ENCODE assay signal across 9 cellular contexts in the genomic region with DNA sequence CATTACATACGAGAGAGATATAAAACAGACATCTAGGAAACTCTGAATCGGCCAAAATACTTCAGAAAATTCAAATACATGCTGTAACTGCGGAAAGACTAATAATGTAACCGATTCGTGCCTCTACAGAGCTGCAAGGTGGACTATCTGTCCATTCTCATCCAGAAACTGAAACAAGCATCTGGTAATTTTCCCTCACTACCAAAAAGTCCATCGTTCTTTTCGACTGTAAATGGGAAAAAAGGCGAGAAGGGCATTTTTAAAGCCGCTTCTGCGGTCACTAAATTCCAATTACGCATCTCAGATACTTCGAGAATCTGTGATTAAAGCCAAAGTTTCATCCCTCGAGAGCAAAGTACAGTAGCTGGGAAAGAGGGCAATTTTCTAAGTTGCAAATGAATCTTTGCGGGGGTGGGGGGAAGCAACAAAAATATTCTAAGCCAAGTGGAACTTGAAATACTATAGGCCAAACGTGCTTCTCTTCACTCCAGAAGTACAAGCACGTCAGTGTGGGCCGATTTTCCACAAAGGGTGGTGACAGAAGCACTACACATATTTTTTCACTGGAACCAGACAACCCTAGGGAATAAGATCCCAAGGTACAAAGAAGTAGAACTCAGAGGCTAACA. TPM values are rescaled to one million over a fixed set of nuclear protein-coding genes. Genes with fewer than 3 reads are reported as not detected.
DNase-seq lines count a peak whose midpoint lies in the region; ATAC-seq, FAIRE-seq and TF ChIP-seq lines count a peak whose summit lies in the region.
"Had no signal": no experiment of that assay in that cellular context is flagged by ENCODE, and none has a peak within 500 bp of the region (broad histone marks: within the 10 kb centered on the region; RNA-seq: fewer than 3 reads in every experiment).

No MANE protein-coding gene starts in this region.

- H3K27ac ChIP-seq in kidney (ENCODE audit: low read depth in 2 of 2, low read length in 2 of 2) (peak overlapping the region; percentile 93 to 96), thoracic aorta (peak overlapping the region; percentile 84 to 94)

- no peak for TF ChIP-seq CTCF in kidney (IDR thresholded peaks at IDR 0.05; ENCODE audit: borderline replicate concordance, extremely low read depth, insufficient read depth)
- no peak for TF ChIP-seq CTCF in thoracic aorta (IDR thresholded peaks at IDR 0.05)

- intact Hi-C loops in kidney (cut with DNase I), result no loop called here

- peaks cover 50% of the 10 kb centered on the region for H3K4me1 Mint-ChIP-seq in activated CD4-positive, alpha-beta T cell treated with anti-CD3 and anti-CD28 coated beads, Interleukin-2, amount 10 ng/mL, durations not matched to agents 7 days and 5 days

- H3K27me3 ChIP-seq in thoracic aorta (replicated peaks; ENCODE audit: insufficient read depth), result no peaks in the 10 kb centered on the region

- H3K9me3 ChIP-seq in kidney (ENCODE audit: control insufficient read depth in 1 of 2, low read length in 2 of 2) (no peaks in the 10 kb centered on the region), thoracic aorta (no peaks in the 10 kb centered on the region)

- H3K27me3 Mint-ChIP-seq in activated CD4-positive, alpha-beta T cell treated with anti-CD3 and anti-CD28 coated beads, Interleukin-2, amount 10 ng/mL, durations not matched to agents 7 days and 5 days, result no peaks in the 10 kb centered on the region

- no peaks in the 10 kb centered on the region for H3K9me3 Mint-ChIP-seq in activated CD4-positive, alpha-beta T cell treated with anti-CD3 and anti-CD28 coated beads, Interleukin-2, amount 10 ng/mL, durations not matched to agents 7 days and 5 days

- peaks cover 12 to 16% of the 10 kb centered on the region in 2 donors for H3K4me1 ChIP-seq in kidney (ENCODE audit: control insufficient read depth in 1 of 2, insufficient read depth in 1 of 2, low read depth in 1 of 2, low read length in 2 of 2)
- H3K4me1 ChIP-seq in thoracic aorta (ENCODE audit: control insufficient read depth in 1 of 2, low read depth in 2 of 2), result peaks cover 16 to 45% of the 10 kb centered on the region in 2 donors

- no peak for DNase-seq in activated CD4-positive, alpha-beta T cell treated with anti-CD3 and anti-CD28 coated beads, Interleukin-2, amount 10 ng/mL, durations not matched to agents 7 days and 5 days
- DNase-seq in activated CD4-positive, alpha-beta T cell treated with anti-CD3 and anti-CD28 coated beads for 1 hour, result no peak
- DNase-seq in activated naive CD4-positive, alpha-beta T cell treated with anti-CD3 and anti-CD28 coated beads, Interleukin-2, amount 50 U/mL, for 16 hours, result peak; percentile 32
- DNase-seq in kidney (no peak), thoracic aorta (ENCODE audit: low spot score) (no peak), DMS 273 (lab: John Stamatoyannopoulos, UW; ENCODE audit: unreplicated experiment) (no peak), SW 1271 (lab: John Stamatoyannopoulos, UW) (no peak)

- POLR2A ChIA-PET in activated CD4-positive, alpha-beta T cell treated with anti-CD3 and anti-CD28 coated beads, Interleukin-2, amount 10 ng/mL, durations not matched to agents 7 days and 5 days (lab: Charles Lee), result interaction anchor here (1.7 kb wide), 1 partner anchor 13 kb away, joined by 7 read pairs; no protein-coding TSS in a partner anchor

- peak overlapping the region; percentile 100 for H3K4me3 Mint-ChIP-seq in activated CD4-positive, alpha-beta T cell treated with anti-CD3 and anti-CD28 coated beads, Interleukin-2, amount 10 ng/mL, durations not matched to agents 7 days and 5 days

- H3K27ac Mint-ChIP-seq in activated CD4-positive, alpha-beta T cell treated with anti-CD3 and anti-CD28 coated beads, Interleukin-2, amount 10 ng/mL, durations not matched to agents 7 days and 5 days, result peak overlapping the region; percentile 100

- H3K4me3 ChIP-seq in kidney (ENCODE audit: low read length in 2 of 2) (peak overlapping the region; percentile 92 to 93), thoracic aorta (peak overlapping the region; percentile 98)

- CTCF ChIA-PET in activated CD4-positive, alpha-beta T cell treated with anti-CD3 and anti-CD28 coated beads, Interleukin-2, amount 10 ng/mL, durations not matched to agents 7 days and 5 days (lab: Charles Lee), result interaction anchor here (1.4 to 2.1 kb wide), 3 partner anchors 10 to 36 kb away, joined by 5 to 18 read pairs (median 18); no protein-coding TSS in a partner anchor

- H3K9ac ChIP-seq in kidney (ENCODE audit: low read length in 2 of 2), result peak overlapping the region; percentile 30 to 72

- H3K36me3 Mint-ChIP-seq in activated CD4-positive, alpha-beta T cell treated with anti-CD3 and anti-CD28 coated beads, Interleukin-2, amount 10 ng/mL, durations not matched to agents 7 days and 5 days (ENCODE audit: low read depth), result peaks cover 29% of the 10 kb centered on the region

- ATAC-seq in thoracic aorta (ENCODE audit: insufficient number of reproducible peaks, low FRiP score, low read depth) (no peak), HG03039 (IDR thresholded peaks at IDR 0.05; ENCODE audit: unreplicated experiment) (no peak)

- H3K36me3 ChIP-seq in kidney (ENCODE audit: control insufficient read depth in 1 of 2, insufficient read depth in 2 of 2, low read length in 2 of 2) (peaks cover 0 to 8% of the 10 kb centered on the region in 2 donors), thoracic aorta (no peaks in the 10 kb centered on the region)

- no peak for FAIRE-seq in kidney (lab: Jason Lieb, UNC)

RNA-seq across cellular contexts. Expression of a gene that starts 1.2 kb away (rescaled TPM):
- 100 to 1,000 TPM; 135 to 145 TPM for total RNA-seq in activated CD4-positive, alpha-beta T cell treated with anti-CD3 and anti-CD28 coated beads, Interleukin-2, amount 10 ng/mL, durations not matched to agents 7 days and 5 days
- total RNA-seq in kidney, result 146 TPM
- polyA plus RNA-seq in kidney (ENCODE audit: insufficient read depth, low read depth, low replicate concordance), result 33.4 TPM
- 100 to 1,000 TPM; 131 to 241 TPM for total RNA-seq in thoracic aorta

RNA-seq across cellular contexts. Expression of a gene that starts 26.6 kb away (rescaled TPM):
- total RNA-seq in activated CD4-positive, alpha-beta T cell treated with anti-CD3 and anti-CD28 coated beads, Interleukin-2, amount 10 ng/mL, durations not matched to agents 7 days and 5 days, result 1 to 10 TPM; 3.5 to 4.5 TPM
- total RNA-seq in kidney, result 3.4 TPM
- polyA plus RNA-seq in kidney (ENCODE audit: insufficient read depth, low read depth, low replicate concordance), result 0.67 TPM
- total RNA-seq in thoracic aorta, result 1 to 10 TPM; 1.1 to 1.2 TPM

RNA-seq across cellular contexts. Expression of a gene that starts 33.8 kb away (rescaled TPM):
- total RNA-seq in activated CD4-positive, alpha-beta T cell treated with anti-CD3 and anti-CD28 coated beads, Interleukin-2, amount 10 ng/mL, durations not matched to agents 7 days and 5 days, result 10 to 100 TPM; 25.9 to 30.3 TPM
- 23.8 TPM for total RNA-seq in kidney
- 34.0 TPM for polyA plus RNA-seq in kidney (ENCODE audit: insufficient read depth, low read depth, low replicate concordance)
- total RNA-seq in thoracic aorta, result 10 to 100 TPM; 16.3 to 19.9 TPM

RNA-seq across cellular contexts. Expression of a gene that starts 41.1 kb away (rescaled TPM):
- not detected for total RNA-seq in activated CD4-positive, alpha-beta T cell treated with anti-CD3 and anti-CD28 coated beads, Interleukin-2, amount 10 ng/mL, durations not matched to agents 7 days and 5 days
- total RNA-seq in kidney (not detected), thoracic aorta (not detected)
- not detected for polyA plus RNA-seq in kidney (ENCODE audit: insufficient read depth, low read depth, low replicate concordance)
- total RNA-seq: dermis microvascular lymphatic vessel endothelial cell had no signal
